Comparison of ENCODE assay signal across 1 cellular context in genomic region chr6:166580076-166581050, GRCh38.
TF ChIP-seq lines count a peak whose summit lies in the region.

No MANE protein-coding gene starts in this region.

TF ChIP-seq in GM23338, 12 proteins besides CTCF, POLR2A, EP300 and RAD21 (continued from another document):
- TF ChIP-seq EZH2 (IDR thresholded peaks at IDR 0.05; ENCODE audit: low read depth, unreplicated experiment): no peak
- TF ChIP-seq ZNF331 (CRISPR knock-in tag; IDR thresholded peaks at IDR 0.05; ENCODE audit: low read depth): no peak
- no peak for TF ChIP-seq REST (IDR thresholded peaks at IDR 0.05; ENCODE audit: unreplicated experiment)
